Comparison of ENCODE assay signal across 16 cellular contexts in the genomic region with DNA sequence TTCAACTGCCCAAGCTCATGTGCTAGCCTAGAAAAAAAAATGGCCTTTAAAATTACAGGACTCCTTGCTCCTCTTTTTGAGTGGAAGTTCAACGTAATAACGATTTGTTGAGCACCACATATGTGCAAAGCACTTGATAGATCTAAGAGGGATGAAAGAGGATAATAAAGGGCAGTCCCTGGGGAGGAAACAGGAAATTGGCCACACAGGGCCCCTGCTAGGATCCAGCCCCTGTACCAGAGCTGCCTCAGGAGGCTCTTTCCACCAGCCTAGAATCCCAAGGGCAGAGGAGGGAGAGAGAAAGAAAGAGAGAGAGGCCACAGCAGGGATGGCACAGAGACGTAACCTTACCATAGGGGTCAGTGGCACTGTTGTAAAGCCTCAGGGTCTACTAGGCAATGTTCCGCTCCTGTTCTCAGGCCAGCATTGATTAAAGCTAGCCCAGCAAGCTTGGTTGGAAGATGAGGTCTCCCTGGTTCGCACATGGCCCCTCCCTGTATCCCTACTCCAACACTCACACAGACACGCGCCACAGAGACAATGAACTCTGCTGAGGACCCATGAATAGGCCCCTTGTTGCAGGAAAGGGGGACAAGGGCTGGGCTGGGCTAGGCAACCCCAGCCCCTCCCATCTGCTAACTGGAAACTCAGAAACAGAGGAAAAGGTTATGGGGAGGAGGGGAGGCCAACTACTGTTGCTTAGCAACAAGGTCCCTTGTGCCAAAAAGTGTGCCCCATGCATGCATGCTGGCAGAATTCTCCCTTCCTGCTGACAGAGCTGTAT. TPM values are rescaled to one million over a fixed set of nuclear protein-coding genes. Genes with fewer than 3 reads are reported as not detected.
A peak's percentile ranks its signal among the peaks of the same experiment; 100 is the strongest.
DNase-seq lines count a peak whose midpoint lies in the region.
"Had no signal": no experiment of that assay in that cellular context is flagged by ENCODE, and none has a peak within 500 bp of the region (broad histone marks: within the 10 kb centered on the region; RNA-seq: fewer than 3 reads in every experiment).

A gene (minus strand): TSS at position 438 of the 784 bp plus-strand sequence. CDS start 84 bp downstream, at position 354.

- DNase-seq in G401 (ENCODE audit: low spot score), result peak; percentile 53
- DNase-seq in SK-N-MC (ENCODE audit: low read depth, low spot score), result no peak
- peak; percentile 71 to 96 (median 89) for DNase-seq in head of caudate nucleus
- peak; percentile 96 for DNase-seq in putamen (ENCODE audit: low spot score)
- no peak for DNase-seq in T-helper 9 cell
- DNase-seq in NCI-H774 (lab: John Stamatoyannopoulos, UW), result no peak
- no peak for DNase-seq in stimulated activated naive CD4-positive, alpha-beta T cell treated with Interleukin-2 at 50 U/mL for 16 hours (lab: John Stamatoyannopoulos, UW)
- DNase-seq: activated CD4-positive, alpha-beta T cell treated with anti-CD3 and anti-CD28 coated beads, Interleukin-2, amount 50 U/mL, for 4 hours; CD4-positive, alpha-beta memory T cell; effector CD8-positive, alpha-beta T cell; foreskin fibroblast; IMR-90; NCI-H1436; NCI-H82; SHP77 had no signal

- H3K36me3 ChIP-seq in SK-N-MC (ENCODE audit: insufficient read depth, low read length), result no peaks in the 10 kb centered on the region

- H3K9me3 ChIP-seq in SK-N-MC (ENCODE audit: low read depth, low read length), result no peaks in the 10 kb centered on the region

- H3K4me3 ChIP-seq in SK-N-MC, result peak within 1 kb of the TSS; percentile 44

- H3K9ac ChIP-seq in SK-N-MC (ENCODE audit: insufficient read length), result no peak within 1 kb of the TSS

- in situ Hi-C loops in G401 (cut with HindIII; ENCODE audit: low sequenced_read_pairs), result no loop called here

- H3K27ac ChIP-seq in SK-N-MC, result no peak within 1 kb of the TSS

- intact Hi-C loops in head of caudate nucleus (cut with DNase I), result no loop called here

RNA-seq across cellular contexts. Expression of the gene that starts here (rescaled TPM):
- not detected in 2 replicates for total RNA-seq in G401 (2014; rRNA removed; shearing (Covaris generic))
- total RNA-seq: renal cortical epithelial cell had no signal

Comparison
In these comparisons a context has a peak if more than half of its experiments do, and no peak if none do; other contexts are left out.
1. Peak in DNase-seq in G401; RNA of the gene not detected or under 1 TPM.
2. DNase-seq: peak in head of caudate nucleus (42 of 42) and putamen (single experiment); none in SK-N-MC (single experiment), T-helper 9 cell (single experiment), NCI-H774 (single experiment) and stimulated activated naive CD4-positive, alpha-beta T cell treated with Interleukin-2 at 50 U/mL for 16 hours (single experiment).